ENCODE assay signal across 9 cellular contexts in genomic region chr19:58097783-58098681, GRCh38. TPM values are rescaled to one million over a fixed set of nuclear protein-coding genes. Genes with fewer than 3 reads are reported as not detected.
DNase-seq lines count a peak whose midpoint lies in the region; ATAC-seq and FAIRE-seq lines count a peak whose summit lies in the region.
"Had no signal": no experiment of that assay in that cellular context is flagged by ENCODE, and none has a peak within 500 bp of the region (broad histone marks: within the 10 kb centered on the region; RNA-seq: fewer than 3 reads in every experiment).

Gene ZSCAN18, minus strand, starts transcription at chr19:58098231. Its CDS starts 7,964 bp downstream, at chr19:58090267.

- H3K36me3 Mint-ChIP-seq in CD8-positive, alpha-beta memory T cell = peaks cover 4 to 27% (median 19%) of the 10 kb centered on the region in 3 donors

- H3K9ac ChIP-seq in GM23248 = peak within 1 kb of the TSS; percentile 97

- no peak for ATAC-seq in GM19035 (IDR thresholded peaks at IDR 0.05; ENCODE audit: unreplicated experiment)

- peaks cover 17% of the 10 kb centered on the region for H3K79me2 ChIP-seq in GM23248 (ENCODE audit: insufficient read depth)

- peaks cover 8 to 23% (median 19%) of the 10 kb centered on the region in 3 donors for H3K4me1 Mint-ChIP-seq in CD8-positive, alpha-beta memory T cell

- peaks cover 0 to 3% of the 10 kb centered on the region in 2 donors for H3K27me3 Mint-ChIP-seq in CD8-positive, alpha-beta memory T cell

- H3K4me2 ChIP-seq in GM23248 (ENCODE audit: unreplicated experiment) = peak within 1 kb of the TSS; percentile 93

- in situ Hi-C loops in GM23248 (cut with MboI) = no loop called here

- H3K27ac Mint-ChIP-seq in CD8-positive, alpha-beta memory T cell = peak within 1 kb of the TSS; percentile 98 to 100 (median 100)

- CTCF ChIA-PET in CD8-positive, alpha-beta memory T cell (lab: Charles Lee) = no interaction called here

- peak; percentile 86 for FAIRE-seq in islet of Langerhans (lab: Jason Lieb, UNC)
- FAIRE-seq: colon had no signal

- no peaks in the 10 kb centered on the region for H3K9me2 ChIP-seq in GM23248 (ENCODE audit: insufficient read depth)

- peaks cover 13% of the 10 kb centered on the region for H3K9me3 ChIP-seq in CD8-positive, alpha-beta memory T cell (ENCODE audit: low read length)
- H3K9me3 ChIP-seq in GM23248 (ENCODE audit: low read depth) = no peaks in the 10 kb centered on the region

- no peaks in the 10 kb centered on the region for H3F3A ChIP-seq in GM23248 (ENCODE audit: insufficient read depth)

- H3K4me1 ChIP-seq in CD8-positive, alpha-beta memory T cell (ENCODE audit: insufficient read depth, low read length) = peaks cover 10% of the 10 kb centered on the region
- H3K4me1 ChIP-seq in GM23248 (ENCODE audit: insufficient read depth) = no peaks in the 10 kb centered on the region

- H3K4me3 Mint-ChIP-seq in CD8-positive, alpha-beta memory T cell = peak within 1 kb of the TSS; percentile 77 to 97 (median 89)

- peak within 1 kb of the TSS; percentile 86 for H2AFZ ChIP-seq in GM23248

- peak within 1 kb of the TSS; percentile 98 for H3K27ac ChIP-seq in CD8-positive, alpha-beta memory T cell (ENCODE audit: low read depth, low read length)
- peak within 1 kb of the TSS; percentile 98 for H3K27ac ChIP-seq in GM23248

- no peaks in the 10 kb centered on the region for H4K20me1 ChIP-seq in GM23248 (ENCODE audit: insufficient read depth)

- POLR2A ChIA-PET in CD8-positive, alpha-beta memory T cell (lab: Charles Lee) = interaction anchor here (1.7 kb wide), 1 partner anchor 85 kb away, joined by 6 read pairs; the partner anchor contains the start of gene ZNF274

- H3K9me3 Mint-ChIP-seq in CD8-positive, alpha-beta memory T cell = peaks cover 3 to 57% (median 50%) of the 10 kb centered on the region in 5 donors

- WGBS in GM23248 (ENCODE audit: low coverage in 1 of 2, low lambda C conversion rate in 2 of 2, missing lambda C conversion rate in 2 of 2), 2 experiments = 2% methylated on average over 60 to 65 of the region's 67 CpGs

- DNase-seq in CD8-positive, alpha-beta memory T cell = peak; percentile 88 to 100 (median 99)
- peak; percentile 99 for DNase-seq in GM23248
- peak; percentile 92 for DNase-seq in NCI-H2081 (lab: John Stamatoyannopoulos, UW)
- DNase-seq in activated CD4-positive, alpha-beta T cell treated with anti-CD3 and anti-CD28 coated beads for 1 hour = peak; percentile 97
- peak; percentile 86 to 89 for DNase-seq in cerebellar nuclear complex (lab: John Stamatoyannopoulos, UW)
- DNase-seq in stimulated activated CD4-positive, alpha-beta T cell treated with anti-CD3 and anti-CD28 coated beads, Interleukin-12 subunit alpha, Interleukin-12 subunit beta, amount 100 ng/mL, for 24 hours (ENCODE audit: low read depth in 2 of 2) = peak; percentile 85 to 87

- no peaks in the 10 kb centered on the region for H3K36me3 ChIP-seq in CD8-positive, alpha-beta memory T cell (ENCODE audit: insufficient read depth, low read length)
- H3K36me3 ChIP-seq in GM23248 (ENCODE audit: low read depth) = no peaks in the 10 kb centered on the region

- H3K27me3 ChIP-seq in CD8-positive, alpha-beta memory T cell (ENCODE audit: insufficient read depth, low read length, poor library complexity, severe bottlenecking) = no peaks in the 10 kb centered on the region
- H3K27me3 ChIP-seq in GM23248 (replicated peaks; ENCODE audit: insufficient read depth) = no peaks in the 10 kb centered on the region

- peak within 1 kb of the TSS; percentile 75 for H3K4me3 ChIP-seq in CD8-positive, alpha-beta memory T cell (ENCODE audit: low read length)
- H3K4me3 ChIP-seq in GM23248 = peak within 1 kb of the TSS; percentile 83

RNA-seq across cellular contexts. Expression of gene ZSCAN18, which starts in this region (rescaled TPM):
- total RNA-seq in CD8-positive, alpha-beta memory T cell = 10 to 100 TPM; 22.4 to 24.0 TPM
- 21.4 TPM for polyA plus RNA-seq in CD8-positive, alpha-beta memory T cell
- total RNA-seq in GM23248 (2014; rRNA removed; shearing (Covaris generic)) = 47.8 and 52.6 TPM in 2 replicates
- polyA plus RNA-seq in GM23248 (2016; fragmentation: Nextera tagmentation; extraction: Ambion mirVana) = 19.0 and 21.8 TPM in 2 replicates
